Comparison of ENCODE assay signal across 8 cellular contexts in the genomic region with DNA sequence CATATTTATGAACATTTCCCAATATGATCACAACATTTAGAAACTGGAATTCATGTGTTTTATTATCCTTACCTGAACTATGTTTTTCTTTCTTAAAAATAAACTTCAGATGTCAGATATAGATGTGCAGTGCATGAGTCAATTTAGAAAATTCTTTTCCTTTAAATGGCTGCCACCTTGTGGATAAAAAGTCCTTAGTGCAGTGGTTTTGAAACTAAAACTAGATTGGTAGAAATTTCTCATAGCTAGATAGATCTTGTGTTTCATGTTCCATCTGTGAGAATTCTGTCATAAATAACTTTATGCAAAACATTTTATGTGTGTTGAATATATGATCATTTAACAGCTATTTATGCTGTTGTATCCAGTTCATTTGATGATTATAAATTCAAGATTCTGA.
DNase-seq lines count a peak whose midpoint lies in the region; ATAC-seq and TF ChIP-seq lines count a peak whose summit lies in the region.

No MANE protein-coding gene starts in this region.

- H3K27me3 ChIP-seq in cardiac muscle cell (no peaks in the 10 kb centered on the region), SK-N-SH (ENCODE audit: insufficient read depth) (no peaks in the 10 kb centered on the region), gastrocnemius medialis (no peaks in the 10 kb centered on the region)

- no peak for TF ChIP-seq POLR2A in gastrocnemius medialis (IDR thresholded peaks at IDR 0.05)

- H3K9me2 ChIP-seq in SK-N-SH = no peaks in the 10 kb centered on the region

- H3K79me2 ChIP-seq in SK-N-SH (ENCODE audit: insufficient read depth) = no peaks in the 10 kb centered on the region

- H3K27ac ChIP-seq in cardiac muscle cell = no peak overlapping the region
- H3K27ac ChIP-seq in SK-N-SH (ENCODE audit: low read depth in 2 of 2, low read length in 1 of 2) = no peak overlapping the region
- H3K27ac ChIP-seq in gastrocnemius medialis = no peak overlapping the region

- CTCF ChIA-PET in SK-N-SH (lab: Yijun Ruan, JAX) = interaction anchor here (0.6 to 9.8 kb wide), 31 partner anchors 8 to 1857 kb away, joined by 3 to 120 read pairs (median 3); partner anchors contain the start of gene NDUFAF4

- no peaks in the 10 kb centered on the region for H3F3A ChIP-seq in SK-N-SH (replicated peaks; ENCODE audit: insufficient read depth)

- no peaks in the 10 kb centered on the region for H3K36me3 ChIP-seq in cardiac muscle cell
- no peaks in the 10 kb centered on the region for H3K36me3 ChIP-seq in SK-N-SH (replicated peaks in 1 of 2; ENCODE audit: control insufficient read depth in 1 of 2, insufficient read depth in 2 of 2, low read length in 1 of 2)
- no peaks in the 10 kb centered on the region for H3K36me3 ChIP-seq in gastrocnemius medialis

- H3K9ac ChIP-seq in SK-N-SH = no peak overlapping the region

- H3K4me3 ChIP-seq in cardiac muscle cell (no peak overlapping the region), SK-N-SH (ENCODE audit: low read depth in 2 of 2, low read length in 1 of 2) (peak overlapping the region in 1 of 2 experiments; percentile 2; a peak in 1 of 4 replicates), gastrocnemius medialis (no peak overlapping the region)

- TF ChIP-seq RAD21 in Ishikawa (IDR thresholded peaks at IDR 0.05; ENCODE audit: low read depth) (peak; percentile 66), SK-N-SH (IDR thresholded peaks at IDR 0.05; ENCODE audit: low read length) (peak; percentile 85)

- no peak overlapping the region for H3K4me2 ChIP-seq in SK-N-SH

- intact Hi-C loops in Right ventricle myocardium inferior (cut with DNase I) = loop anchor here (2.0 kb wide), 2 partner anchors 159 to 433 kb away; no protein-coding TSS in a partner anchor
- intact Hi-C loops in gastrocnemius medialis (cut with DNase I; ENCODE audit: low total_unique reads) = loop anchor here (1.0 kb wide), 1 partner anchor 162 kb away; the partner anchor contains the start of gene NDUFAF4

- no peak overlapping the region for H2AFZ ChIP-seq in SK-N-SH (ENCODE audit: low read depth)

- TF ChIP-seq CTCF in cardiac muscle cell (IDR thresholded peaks at IDR 0.05; ENCODE audit: low read depth, low read length) (peak; percentile 55), SK-N-SH (IDR thresholded peaks at IDR 0.05) (peak; percentile 79), gastrocnemius medialis (IDR thresholded peaks at IDR 0.05 in 4 of 5, conservative IDR thresholded peaks at IDR 0.05 in 1 of 5) (peak; percentile 18 to 54 (median 25))

- no peak for TF ChIP-seq EP300 in Ishikawa (IDR thresholded peaks at IDR 0.05; ENCODE audit: borderline replicate concordance)
- no peak for TF ChIP-seq EP300 in SK-N-SH (IDR thresholded peaks at IDR 0.05; ENCODE audit: borderline replicate concordance in 1 of 2, low read depth in 1 of 2, low read length in 1 of 2)

- DNase-seq in cardiac muscle cell (ENCODE audit: low read depth in 1 of 2, low spot score in 1 of 2) (peak; percentile 42 to 59), Right ventricle myocardium inferior (ENCODE audit: missing footprints) (no peak), SK-N-SH (peak; percentile 57), fibroblast of the conjunctiva (ENCODE audit: low read depth) (peak; percentile 6), gastrocnemius medialis (no peak), GF-D8 (lab: John Stamatoyannopoulos, UW) (no peak)

- H3K9me3 ChIP-seq in cardiac muscle cell (ENCODE audit: low read depth) = no peaks in the 10 kb centered on the region
- no peaks in the 10 kb centered on the region for H3K9me3 ChIP-seq in SK-N-SH
- no peaks in the 10 kb centered on the region for H3K9me3 ChIP-seq in gastrocnemius medialis

- POLR2A ChIA-PET in SK-N-SH (lab: Yijun Ruan, JAX) = no interaction called here

- ATAC-seq in Right ventricle myocardium inferior = no peak
- peak; percentile 78 for ATAC-seq in GM21825 (IDR thresholded peaks at IDR 0.05; ENCODE audit: unreplicated experiment)
- peak in 1 of 2 donors; percentile 61 for ATAC-seq in gastrocnemius medialis

- no peaks in the 10 kb centered on the region for H3K4me1 ChIP-seq in cardiac muscle cell (ENCODE audit: low read depth)
- H3K4me1 ChIP-seq in SK-N-SH (ENCODE audit: control insufficient read depth in 1 of 2, insufficient read depth in 2 of 2, low read depth in 1 of 2, low read length in 1 of 2) = no peaks in the 10 kb centered on the region
- H3K4me1 ChIP-seq in gastrocnemius medialis = no peaks in the 10 kb centered on the region

- in situ Hi-C loops in gastrocnemius medialis (cut with MboI; ENCODE audit: low sequenced_read_pairs in 4 of 4) = loop anchor here in 3 of 4 donors (5.0 to 25.0 kb wide), 4 partner anchors 155 to 422 kb away; no protein-coding TSS in a partner anchor

- no peaks in the 10 kb centered on the region for H4K20me1 ChIP-seq in SK-N-SH (ENCODE audit: insufficient read depth)

TF ChIP-seq in Ishikawa, 13 proteins besides CTCF, POLR2A, EP300 and RAD21 (continues in another document):
- TF ChIP-seq TEAD4 (IDR thresholded peaks at IDR 0.05) (no peak), REST (IDR thresholded peaks at IDR 0.05; ENCODE audit: low read depth) (no peak), USF1 (IDR thresholded peaks at IDR 0.05) (no peak), TCF12 (IDR thresholded peaks at IDR 0.05; ENCODE audit: low read depth) (no peak), CEBPB (IDR thresholded peaks at IDR 0.05) (no peak), CREB1 (IDR thresholded peaks at IDR 0.05; ENCODE audit: low read depth) (no peak)

TF ChIP-seq in SK-N-SH, 30 proteins besides CTCF, POLR2A, EP300 and RAD21:
- TF ChIP-seq TCF12 (IDR thresholded peaks at IDR 0.05) = no peak
- TF ChIP-seq REST (IDR thresholded peaks at IDR 0.05; ENCODE audit: low read depth, low read length) = no peak
- 0 out of 2 replicates have a peak, but pooled peaks have one; percentile 4 for TF ChIP-seq FOSL2 (IDR thresholded peaks at IDR 0.05; ENCODE audit: borderline replicate concordance, low read depth)
- peak; percentile 63 for TF ChIP-seq SMC3 (IDR thresholded peaks at IDR 0.05; ENCODE audit: low read depth, low read length)
- no peak for TF ChIP-seq NFIC (IDR thresholded peaks at IDR 0.05; ENCODE audit: borderline replicate concordance)
TF ChIP-seq in SK-N-SH: peak in this region for 2.

Comparison
In these comparisons a context has a peak if more than half of its experiments do, and no peak if none do; other contexts are left out.
1. DNase-seq: peak in cardiac muscle cell (2 of 2), SK-N-SH (single experiment) and fibroblast of the conjunctiva (single experiment); none in Right ventricle myocardium inferior (single experiment), gastrocnemius medialis (0 of 2) and GF-D8 (single experiment).
2. CTCF ChIP-seq: peak in every context shown above with its lines; median percentile 79 in SK-N-SH; 55 in cardiac muscle cell; 25 in gastrocnemius medialis.